In genomic region chr13:59519776-59520175, GRCh38 we compare ENCODE assay signal across 22 cellular contexts.
"Had no signal": no experiment of that assay in that cellular context is flagged by ENCODE, and none has a peak within 500 bp of the region (broad histone marks: within the 10 kb centered on the region; RNA-seq: fewer than 3 reads in every experiment).

No MANE protein-coding gene starts in this region.

- H3K4me1 ChIP-seq: gastroesophageal sphincter, left ventricle myocardium inferior, lower lobe of right lung, parathyroid adenoma, prostate gland, right lobe of liver, spleen, tibial artery, upper lobe of right lung, vagina had no signal

- H3K27me3 ChIP-seq: gastroesophageal sphincter, right lobe of liver, spleen, tibial artery, upper lobe of right lung, vagina had no signal

- H3K27ac ChIP-seq: coronary artery, gastroesophageal sphincter, left ventricle myocardium inferior, lower lobe of right lung, parathyroid adenoma, prostate gland, right lobe of liver, spleen, tibial artery, upper lobe of right lung, vagina had no signal

- H3K36me3 ChIP-seq: gastroesophageal sphincter, left ventricle myocardium inferior, lower lobe of right lung, prostate gland, right lobe of liver, spleen, tibial artery, upper lobe of right lung, vagina had no signal

- ATAC-seq: gastroesophageal sphincter; lower lobe of right lung; natural killer cell treated with Interleukin-12 subunit alpha and Interleukin-12 subunit beta and Interleukin-15 and Interleukin-18, amount 100 ng/mL, for 72 hours; right lobe of liver; stimulated activated memory B cell treated with anti-CD40 and anti-IgM and Interleukin-4, amounts not matched to agents 10 μg/mL and 1 μg/mL and 100 μg/mL, for 72 hours; upper lobe of right lung had no signal

- H3K9me3 ChIP-seq: gastroesophageal sphincter, left ventricle myocardium inferior, lower lobe of right lung, prostate gland, right lobe of liver, spleen, tibial artery, upper lobe of right lung, vagina had no signal

- DNase-seq: effector CD4-positive, alpha-beta T cell; endodermal cell; erythroblast; glutamatergic neuron; left ventricle myocardium inferior; lower lobe of right lung; midbrain; occipital lobe; right lobe of liver; spleen; stimulated activated CD4-positive, alpha-beta T cell treated with anti-CD3 and anti-CD28 coated beads, Interleukin-15, amount 100 ng/mL, for 24 hours; stimulated activated CD4-positive, alpha-beta T cell treated with anti-CD3 and anti-CD28 coated beads, Interleukin-1b, Interleukin-23, amount 100 ng/mL, for 48 hours; stimulated activated CD4-positive, alpha-beta T cell treated with anti-CD3 and anti-CD28 coated beads, Interleukin-4, amount 100 ng/mL, for 24 hours; tibial artery; upper lobe of right lung had no signal

- H3K4me3 ChIP-seq: coronary artery, gastroesophageal sphincter, left ventricle myocardium inferior, lower lobe of right lung, prostate gland, right lobe of liver, spleen, tibial artery, upper lobe of right lung, vagina had no signal
